ENCODE assay signal across 23 cellular contexts in genomic region chr6:4314201-4314707, GRCh38.
DNase-seq lines count a peak whose midpoint lies in the region; ATAC-seq and TF ChIP-seq lines count a peak whose summit lies in the region.
"Had no signal": no experiment of that assay in that cellular context is flagged by ENCODE, and none has a peak within 500 bp of the region (broad histone marks: within the 10 kb centered on the region; RNA-seq: fewer than 3 reads in every experiment).

No MANE protein-coding gene starts in this region.

- peak; percentile 3 for DNase-seq in activated CD4-positive, alpha-beta T cell treated with anti-CD3 and anti-CD28 coated beads, Interleukin-2, amount 10 ng/mL, durations not matched to agents 24 days and 14 days
- no peak for DNase-seq in activated CD4-positive, alpha-beta T cell treated with anti-CD3 and anti-CD28 coated beads, Interleukin-2, amount 50 U/mL, for 48 hours
- DNase-seq in mammary epithelial cell (no peak), mesenchymal stem cell (no peak), AG08395 (ENCODE audit: low spot score) (no peak), DMS153 (lab: John Stamatoyannopoulos, UW) (no peak)
- DNase-seq: 8988T; CD8-positive, alpha-beta memory T cell; DMS53; GDM1; H7; KG1; NCI-H1105; NCI-H146; NCI-H2029 treated with DMSO at 0.1 percent for 48 hours; NCI-H345; NCI-H524; NCI-H774; NK-92 treated with Interleukin-12 subunit alpha and Interleukin-12 subunit beta, amount 100 ng/mL, for 24 hours had no signal

- intact Hi-C loops in activated CD4-positive, alpha-beta T cell treated with anti-CD3 and anti-CD28 coated beads, Interleukin-2, amount 10 ng/mL, durations not matched to agents 24 days and 14 days (cut with micrococcal nuclease) = no loop called here
- intact Hi-C loops in mammary epithelial cell (cut with micrococcal nuclease) = loop anchor here (5.0 kb wide), 1 partner anchor 828 kb away; no protein-coding TSS in a partner anchor

- in situ Hi-C loops in mammary epithelial cell (cut with MboI; ENCODE audit: low sequenced_read_pairs in 2 of 2) = loop anchor here (10.0 to 25.0 kb wide), 2 partner anchors 621 to 1073 kb away; no protein-coding TSS in a partner anchor

- H4K20me1 ChIP-seq in mammary epithelial cell (ENCODE audit: insufficient read depth, low read length) = no peaks in the 10 kb centered on the region

- no peak overlapping the region for H3K4me3 Mint-ChIP-seq in activated CD4-positive, alpha-beta T cell treated with anti-CD3 and anti-CD28 coated beads, Interleukin-2, amount 10 ng/mL, durations not matched to agents 24 days and 14 days
- H3K4me3 Mint-ChIP-seq: CD8-positive, alpha-beta memory T cell had no signal

- H3K79me1 ChIP-seq in mesenchymal stem cell (replicated peaks; ENCODE audit: low read length, poor library complexity, severe bottlenecking) = no peaks in the 10 kb centered on the region

- H3K9ac ChIP-seq in mammary epithelial cell (ENCODE audit: insufficient read depth, low read length) (no peak overlapping the region), mesenchymal stem cell (ENCODE audit: low read length) (peak overlapping the region; percentile 90)

- H3K18ac ChIP-seq in mesenchymal stem cell (ENCODE audit: low read depth in 1 of 2, low read length in 2 of 2) = no peak overlapping the region

- BruUV-seq in mammary epithelial cell (replicated peaks; lab: Mats Ljungman, UMichigan) = no TSS peak

- no peak for TF ChIP-seq CTCF in mammary epithelial cell (conservative IDR thresholded peaks at IDR 0.05 in 1 of 2, IDR thresholded peaks at IDR 0.05 in 1 of 2; ENCODE audit: extremely low read depth in 1 of 2, insufficient read depth in 1 of 2, low read depth in 1 of 2, low read length in 2 of 2)

- H2BK15ac ChIP-seq in mesenchymal stem cell (ENCODE audit: low read depth, poor library complexity, severe bottlenecking) = no peak overlapping the region

- H3K23ac ChIP-seq in mesenchymal stem cell (ENCODE audit: low read length in 2 of 2) = no peak overlapping the region

- H3K4me1 ChIP-seq in mammary epithelial cell (ENCODE audit: insufficient read depth, low read length) = peaks cover 21% of the 10 kb centered on the region
- peaks cover 8% of the 10 kb centered on the region for H3K4me1 ChIP-seq in mesenchymal stem cell (ENCODE audit: control insufficient read depth, insufficient read depth, low read depth, low read length)

- no peak overlapping the region for H2BK5ac ChIP-seq in mesenchymal stem cell (ENCODE audit: low read depth, low read length, poor library complexity, severe bottlenecking)

- H3K36me3 Mint-ChIP-seq in activated CD4-positive, alpha-beta T cell treated with anti-CD3 and anti-CD28 coated beads, Interleukin-2, amount 10 ng/mL, durations not matched to agents 24 days and 14 days (ENCODE audit: low read depth) = no peaks in the 10 kb centered on the region

- no peak overlapping the region for H4K8ac ChIP-seq in mesenchymal stem cell (ENCODE audit: low read length)

- H3K9me3 ChIP-seq in mammary epithelial cell (replicated peaks; ENCODE audit: insufficient read depth, low read length) (no peaks in the 10 kb centered on the region), mesenchymal stem cell (ENCODE audit: control insufficient read depth, low read length) (peaks cover 13% of the 10 kb centered on the region)
- H3K9me3 ChIP-seq: SJSA1 had no signal

- CTCF ChIA-PET in mammary epithelial cell (lab: Charles Lee; ENCODE audit: low non-redundant PET) = no interaction called here

- H3K27me3 ChIP-seq in mammary epithelial cell (ENCODE audit: insufficient read depth, low read length) = no peaks in the 10 kb centered on the region
- H3K27me3 ChIP-seq in mesenchymal stem cell (ENCODE audit: control insufficient read depth in 1 of 2, insufficient read depth in 1 of 2, low read length in 2 of 2) = no peaks in the 10 kb centered on the region
- H3K27me3 ChIP-seq: SJSA1 had no signal

- H2BK120ac ChIP-seq in mesenchymal stem cell (ENCODE audit: low read depth, low read length) = no peak overlapping the region

- no peaks in the 10 kb centered on the region for H3K79me2 ChIP-seq in mammary epithelial cell (ENCODE audit: insufficient read depth, low read length)

- no peak overlapping the region for H2BK12ac ChIP-seq in mesenchymal stem cell (ENCODE audit: low read length in 2 of 2)

- peaks cover 14% of the 10 kb centered on the region for H3K9me3 Mint-ChIP-seq in activated CD4-positive, alpha-beta T cell treated with anti-CD3 and anti-CD28 coated beads, Interleukin-2, amount 10 ng/mL, durations not matched to agents 24 days and 14 days

- no peak overlapping the region for H4K91ac ChIP-seq in mesenchymal stem cell (ENCODE audit: low read length)

- H2AK5ac ChIP-seq in mesenchymal stem cell (ENCODE audit: low read length, severe bottlenecking) = no peak overlapping the region

- H3K27ac ChIP-seq in mammary epithelial cell (ENCODE audit: insufficient read depth, low read depth, low read length) = peak overlapping the region; percentile 96
- no peak overlapping the region for H3K27ac ChIP-seq in mesenchymal stem cell (ENCODE audit: low read length, poor library complexity, severe bottlenecking)
- H3K27ac ChIP-seq: C4-2B had no signal

- no peaks in the 10 kb centered on the region for H3K4me1 Mint-ChIP-seq in activated CD4-positive, alpha-beta T cell treated with anti-CD3 and anti-CD28 coated beads, Interleukin-2, amount 10 ng/mL, durations not matched to agents 24 days and 14 days
- H3K4me1 Mint-ChIP-seq: CD8-positive, alpha-beta memory T cell had no signal

- H3K4ac ChIP-seq in mesenchymal stem cell (ENCODE audit: low read depth in 1 of 2, low read length in 2 of 2) = no peak overlapping the region

- no peak overlapping the region for H2AFZ ChIP-seq in mammary epithelial cell (ENCODE audit: low read depth, low read length)
- H2AFZ ChIP-seq in mesenchymal stem cell (ENCODE audit: low read depth, low read length) = no peak overlapping the region

- H3K36me3 ChIP-seq in mammary epithelial cell (ENCODE audit: insufficient read depth, low read length) (no peaks in the 10 kb centered on the region), mesenchymal stem cell (ENCODE audit: control insufficient read depth in 1 of 2, insufficient read depth in 2 of 2, low read depth in 1 of 2, low read length in 2 of 2) (no peaks in the 10 kb centered on the region)
- H3K36me3 ChIP-seq: SJSA1 had no signal

- H3K4me2 ChIP-seq in mammary epithelial cell (ENCODE audit: insufficient read depth, low read depth, low read length) (no peak overlapping the region), mesenchymal stem cell (ENCODE audit: low read length, poor library complexity, severe bottlenecking) (no peak overlapping the region)

- dilution Hi-C loops in mammary epithelial cell (cut with HindIII; ENCODE audit: low sequenced_read_pairs) = no loop called here

- H3K27me3 Mint-ChIP-seq in activated CD4-positive, alpha-beta T cell treated with anti-CD3 and anti-CD28 coated beads, Interleukin-2, amount 10 ng/mL, durations not matched to agents 24 days and 14 days = peaks cover 7% of the 10 kb centered on the region

- ATAC-seq in HG03432 (IDR thresholded peaks at IDR 0.05; ENCODE audit: unreplicated experiment) (no peak), HG03097 (IDR thresholded peaks at IDR 0.05; ENCODE audit: low FRiP score, unreplicated experiment) (no peak)

- no peak overlapping the region for H3K4me3 ChIP-seq in mammary epithelial cell (replicated peaks in 1 of 3; ENCODE audit: insufficient read depth in 1 of 3, low read depth in 2 of 3, low read length in 3 of 3)
- H3K4me3 ChIP-seq in mesenchymal stem cell (ENCODE audit: insufficient read depth in 1 of 2, low read depth in 1 of 2, low read length in 2 of 2) = no peak overlapping the region
- H3K4me3 ChIP-seq: SJSA1 had no signal

- 47% methylated on average over 2 of the region's 2 CpGs for WGBS in mammary epithelial cell (ENCODE audit: low coverage, missing lambda C conversion rate)
- WGBS in mesenchymal stem cell = 100% methylated on average over 1 of the region's 2 CpGs

- no peak overlapping the region for H3K14ac ChIP-seq in mesenchymal stem cell (ENCODE audit: low read length in 2 of 2)

- H3K27ac Mint-ChIP-seq in activated CD4-positive, alpha-beta T cell treated with anti-CD3 and anti-CD28 coated beads, Interleukin-2, amount 10 ng/mL, durations not matched to agents 24 days and 14 days = no peak overlapping the region
- H3K27ac Mint-ChIP-seq: CD8-positive, alpha-beta memory T cell had no signal
